8 cellular contexts compared by ENCODE assay signal in the genomic region with DNA sequence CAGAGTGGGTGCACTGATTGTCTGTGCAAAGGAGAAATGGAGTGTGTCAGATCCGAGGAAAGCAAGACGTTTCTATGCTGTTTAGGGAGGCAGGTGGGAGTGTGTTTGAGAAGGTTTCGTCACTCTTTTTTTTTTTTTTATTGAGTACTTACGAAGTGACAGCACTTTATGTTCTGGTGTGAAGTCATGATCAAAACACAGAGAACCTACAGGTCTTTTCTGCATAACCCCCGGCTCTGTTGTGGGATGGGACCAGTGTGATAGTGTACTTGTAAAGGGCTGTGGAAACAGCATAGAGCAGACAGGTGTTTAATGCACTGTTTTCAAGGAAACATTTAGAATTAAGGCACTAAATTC. TPM values are rescaled to one million over a fixed set of nuclear protein-coding genes. Genes with fewer than 3 reads are reported as not detected.
A peak's percentile ranks its signal among the peaks of the same experiment; 100 is the strongest.
DNase-seq lines count a peak whose midpoint lies in the region; ATAC-seq and TF ChIP-seq lines count a peak whose summit lies in the region.

No MANE protein-coding gene starts in this region.

- H3K9me3 Mint-ChIP-seq in activated T-helper 1 cell treated with anti-CD3 and anti-CD28 coated beads, Interleukin-12 subunit alpha, Interleukin-12 subunit beta, Interleukin-2, Interleukin-4 antibody, amounts not matched to agents 30 ng/mL and 10 ng/mL and 1 ng/mL, durations not matched to agents 14 hours and 24 hours and 36 hours, result no peaks in the 10 kb centered on the region
- no peaks in the 10 kb centered on the region for H3K9me3 Mint-ChIP-seq in stimulated activated effector memory CD8-positive, alpha-beta T cell treated with anti-CD3 and anti-CD28 coated beads, Interleukin-12 subunit alpha, Interleukin-12 subunit beta, amount 100 ng/mL, for 72 hours

- intact Hi-C loops in heart left ventricle (cut with DNase I), result loop anchor here in 4 of 10 donors (2.0 to 10.0 kb wide), 3 partner anchors 68 to 70 kb away; a partner anchor contains a TSS
- intact Hi-C loops in Right ventricle myocardium inferior (cut with DNase I), result loop anchor here (2.0 kb wide), 1 partner anchor 68 kb away; a partner anchor contains a TSS
- intact Hi-C loops in activated T-helper 1 cell treated with anti-CD3 and anti-CD28 coated beads, Interleukin-12 subunit alpha, Interleukin-12 subunit beta, Interleukin-2, Interleukin-4 antibody, amounts not matched to agents 30 ng/mL and 10 ng/mL and 1 ng/mL, durations not matched to agents 14 hours and 24 hours and 36 hours (cut with micrococcal nuclease), result loop anchor here (1.0 to 10.0 kb wide), 8 partner anchors 9 to 1207 kb away; a partner anchor contains a TSS

- ATAC-seq in heart left ventricle, result no peak
- no peak for ATAC-seq in Right ventricle myocardium inferior
- ATAC-seq in stimulated activated effector memory CD8-positive, alpha-beta T cell treated with anti-CD3 and anti-CD28 coated beads, Interleukin-12 subunit alpha, Interleukin-12 subunit beta, amount 100 ng/mL, for 72 hours, result peak; percentile 34

- H3K4me1 Mint-ChIP-seq in activated T-helper 1 cell treated with anti-CD3 and anti-CD28 coated beads, Interleukin-12 subunit alpha, Interleukin-12 subunit beta, Interleukin-2, Interleukin-4 antibody, amounts not matched to agents 30 ng/mL and 10 ng/mL and 1 ng/mL, durations not matched to agents 14 hours and 24 hours and 36 hours (ENCODE audit: low read depth), result peaks cover 33% of the 10 kb centered on the region
- peaks cover 14% of the 10 kb centered on the region for H3K4me1 Mint-ChIP-seq in stimulated activated effector memory CD8-positive, alpha-beta T cell treated with anti-CD3 and anti-CD28 coated beads, Interleukin-12 subunit alpha, Interleukin-12 subunit beta, amount 100 ng/mL, for 72 hours

- H3K4me3 ChIP-seq in heart left ventricle, result peak overlapping the region; percentile 58 to 94 (median 80)
- peak overlapping the region; percentile 91 for H3K4me3 ChIP-seq in iPS-11a (ENCODE audit: low read depth, low read length)

- TF ChIP-seq CTCF in heart left ventricle (IDR thresholded peaks at IDR 0.05), result no peak

- H3K4me3 Mint-ChIP-seq in activated T-helper 1 cell treated with anti-CD3 and anti-CD28 coated beads, Interleukin-12 subunit alpha, Interleukin-12 subunit beta, Interleukin-2, Interleukin-4 antibody, amounts not matched to agents 30 ng/mL and 10 ng/mL and 1 ng/mL, durations not matched to agents 14 hours and 24 hours and 36 hours, result peak overlapping the region; percentile 99
- peak overlapping the region; percentile 98 for H3K4me3 Mint-ChIP-seq in stimulated activated effector memory CD8-positive, alpha-beta T cell treated with anti-CD3 and anti-CD28 coated beads, Interleukin-12 subunit alpha, Interleukin-12 subunit beta, amount 100 ng/mL, for 72 hours

- H3K27me3 Mint-ChIP-seq in activated T-helper 1 cell treated with anti-CD3 and anti-CD28 coated beads, Interleukin-12 subunit alpha, Interleukin-12 subunit beta, Interleukin-2, Interleukin-4 antibody, amounts not matched to agents 30 ng/mL and 10 ng/mL and 1 ng/mL, durations not matched to agents 14 hours and 24 hours and 36 hours (ENCODE audit: insufficient read depth), result no peaks in the 10 kb centered on the region

- H3K27ac Mint-ChIP-seq in activated T-helper 1 cell treated with anti-CD3 and anti-CD28 coated beads, Interleukin-12 subunit alpha, Interleukin-12 subunit beta, Interleukin-2, Interleukin-4 antibody, amounts not matched to agents 30 ng/mL and 10 ng/mL and 1 ng/mL, durations not matched to agents 14 hours and 24 hours and 36 hours, result peak overlapping the region; percentile 97
- H3K27ac Mint-ChIP-seq in stimulated activated effector memory CD8-positive, alpha-beta T cell treated with anti-CD3 and anti-CD28 coated beads, Interleukin-12 subunit alpha, Interleukin-12 subunit beta, amount 100 ng/mL, for 72 hours, result peak overlapping the region; percentile 99

- peaks cover 15% of the 10 kb centered on the region for H3K36me3 Mint-ChIP-seq in activated T-helper 1 cell treated with anti-CD3 and anti-CD28 coated beads, Interleukin-12 subunit alpha, Interleukin-12 subunit beta, Interleukin-2, Interleukin-4 antibody, amounts not matched to agents 30 ng/mL and 10 ng/mL and 1 ng/mL, durations not matched to agents 14 hours and 24 hours and 36 hours (ENCODE audit: low read depth)
- peaks cover 51% of the 10 kb centered on the region for H3K36me3 Mint-ChIP-seq in stimulated activated effector memory CD8-positive, alpha-beta T cell treated with anti-CD3 and anti-CD28 coated beads, Interleukin-12 subunit alpha, Interleukin-12 subunit beta, amount 100 ng/mL, for 72 hours

- H3K36me3 ChIP-seq in heart left ventricle, result peaks cover 0 to 50% (median 43%) of the 10 kb centered on the region in 9 donors

- 2 to 8% (median 4%) methylated on average over 5 of the region's 5 CpGs for WGBS in heart left ventricle, 4 donors

- H3K27me3 ChIP-seq in heart left ventricle, result no peaks in the 10 kb centered on the region

- TF ChIP-seq POLR2A in heart left ventricle (IDR thresholded peaks at IDR 0.05), result no peak

- no peaks in the 10 kb centered on the region for H3K9me3 ChIP-seq in heart left ventricle

- H3K4me1 ChIP-seq in heart left ventricle, result peaks cover 0 to 21% (median 12%) of the 10 kb centered on the region in 12 donors

- DNase-seq in heart left ventricle (no peak), Right ventricle myocardium inferior (ENCODE audit: missing footprints) (no peak), SK-N-DZ (ENCODE audit: low spot score) (no peak), DMS 273 (lab: John Stamatoyannopoulos, UW; ENCODE audit: unreplicated experiment) (no peak), HUDEP-2 (lab: John Stamatoyannopoulos, UW; ENCODE audit: unreplicated experiment in 76 of 76) (no peak)
- peak; percentile 4 for DNase-seq in activated T-helper 1 cell treated with anti-CD3 and anti-CD28 coated beads, Interleukin-12 subunit alpha, Interleukin-12 subunit beta, Interleukin-2, Interleukin-4 antibody, amounts not matched to agents 30 ng/mL and 10 ng/mL and 1 ng/mL, durations not matched to agents 14 hours and 24 hours and 36 hours (ENCODE audit: low spot score)
- DNase-seq in stimulated activated effector memory CD8-positive, alpha-beta T cell treated with anti-CD3 and anti-CD28 coated beads, Interleukin-12 subunit alpha, Interleukin-12 subunit beta, amount 100 ng/mL, for 72 hours (ENCODE audit: low spot score in 2 of 2), result no peak

- H3K27ac ChIP-seq in heart left ventricle, result peak overlapping the region; percentile 75 to 99 (median 96)

RNA-seq across cellular contexts. Expression of a gene that starts 26.7 kb away (rescaled TPM):
- total RNA-seq in heart left ventricle (10 to 100 TPM; 50.2 to 71.1 (median 61.4) TPM), Right ventricle myocardium inferior (45.9 TPM)
- polyA plus RNA-seq in heart left ventricle, result 10 to 100 TPM; 20.2 to 48.6 TPM
- total RNA-seq in activated T-helper 1 cell treated with anti-CD3 and anti-CD28 coated beads, Interleukin-12 subunit alpha, Interleukin-12 subunit beta, Interleukin-2, Interleukin-4 antibody, amounts not matched to agents 30 ng/mL and 10 ng/mL and 1 ng/mL, durations not matched to agents 14 hours and 24 hours and 36 hours, result 42.7 and 42.8 TPM in 2 replicates
- 14.9 and 15.4 TPM in 2 replicates for polyA plus RNA-seq in SK-N-DZ (2014; cell fraction: cytosol; rRNA removed)
- polyA plus RNA-seq in SK-N-DZ (2014; cell fraction: nucleus; rRNA removed), result 34.5 and 45.4 TPM in 2 replicates

RNA-seq across cellular contexts. Expression of a gene that starts 54.9 kb away (rescaled TPM):
- total RNA-seq in heart left ventricle, result 1 to 10 TPM in 8 of 9 donors, under 1 TPM in 1; 0.81 to 5.1 (median 1.6) TPM
- polyA plus RNA-seq in heart left ventricle, result 1 to 10 TPM in 1 of 2 donors, under 1 TPM in 1; 0.99 to 2.4 TPM
- 1.7 TPM for total RNA-seq in Right ventricle myocardium inferior
- total RNA-seq in activated T-helper 1 cell treated with anti-CD3 and anti-CD28 coated beads, Interleukin-12 subunit alpha, Interleukin-12 subunit beta, Interleukin-2, Interleukin-4 antibody, amounts not matched to agents 30 ng/mL and 10 ng/mL and 1 ng/mL, durations not matched to agents 14 hours and 24 hours and 36 hours, result 19.2 and 19.7 TPM in 2 replicates
- 20.5 and 25.2 TPM in 2 replicates for polyA plus RNA-seq in SK-N-DZ (2014; cell fraction: cytosol; rRNA removed)
- polyA plus RNA-seq in SK-N-DZ (2014; cell fraction: nucleus; rRNA removed), result 13.0 and 18.6 TPM in 2 replicates
